ENCODE assay signal across 32 cellular contexts in genomic region chr22:43407591-43407990, GRCh38. TPM values are rescaled to one million over a fixed set of nuclear protein-coding genes. Genes with fewer than 3 reads are reported as not detected.
"Had no signal": no experiment of that assay in that cellular context is flagged by ENCODE, and none has a peak within 500 bp of the region (broad histone marks: within the 10 kb centered on the region; RNA-seq: fewer than 3 reads in every experiment).

No MANE protein-coding gene starts in this region.

- DNase-seq: activated CD4-positive, alpha-beta memory T cell treated with anti-CD3 and anti-CD28 coated beads, Interleukin-2, amount 10 ng/mL, durations not matched to agents 7 days and 5 days; activated CD4-positive, alpha-beta T cell treated with anti-CD3 and anti-CD28 coated beads for 1 hour; activated CD4-positive, alpha-beta T cell treated with anti-CD3 and anti-CD28 coated beads for 48 hours; activated CD4-positive, CD25-positive, alpha-beta regulatory T cell; activated CD8-positive, alpha-beta memory T cell treated with anti-CD3 and anti-CD28 coated beads for 24 hours; activated CD8-positive, alpha-beta memory T cell treated with anti-CD3 and anti-CD28 coated beads, Interleukin-2, amount 10 ng/mL, durations not matched to agents 7 days and 5 days; activated CD8-positive, alpha-beta memory T cell treated with anti-CD3 and anti-CD28 coated beads, Interleukin-2, amount 50 U/mL, for 48 hours; activated effector memory CD4-positive, alpha-beta T cell treated with Interleukin-2 at 50 U/mL for 16 hours; activated naive CD4-positive, alpha-beta T cell treated with anti-CD3 and anti-CD28 coated beads, Interleukin-2, amount 10 ng/mL, durations not matched to agents 7 days and 5 days; activated naive CD8-positive, alpha-beta T cell treated with anti-CD3 and anti-CD28 coated beads, Interleukin-2, amount 50 U/mL, for 24 hours; activated T-cell treated with anti-CD3 and anti-CD28 coated beads, Interleukin-2, amount 50 U/mL, for 48 hours; anterior cingulate cortex; central memory CD4-positive, alpha-beta T cell; Karpas-422; KBM-7; NCI-H1105; NCI-H1417 treated with DMSO at 0.1 percent for 48 hours; NCI-H187 treated with DMSO at 0.1 percent for 48 hours; NCI-H2081; NCI-H510A treated with DMSO at 0.1 percent for 48 hours; NCI-H526 treated with DMSO at 0.1 percent for 48 hours; NCI-H82; SHP77; T1000; WERI-Rb-1 had no signal

- H3K4me3 ChIP-seq: SJCRH30, SK-N-MC had no signal

- H3K27me3 ChIP-seq: SJCRH30 had no signal

- ATAC-seq: activated CD8-positive, alpha-beta memory T cell treated with anti-CD3 and anti-CD28 coated beads, Interleukin-2, amount 10 ng/mL, durations not matched to agents 7 days and 5 days; activated naive CD8-positive, alpha-beta T cell treated with anti-CD3 and anti-CD28 coated beads, Interleukin-2, amount 50 U/mL, for 24 hours had no signal

- H3K27ac ChIP-seq: SJCRH30, SK-N-MC, WERI-Rb-1 had no signal

- H3K4me1 ChIP-seq: SJCRH30 had no signal

- H3K36me3 ChIP-seq: SJCRH30, WERI-Rb-1 had no signal

- H3K9me3 ChIP-seq: SJCRH30 had no signal

RNA-seq across cellular contexts. Expression of gene MPPED1, which starts 4.2 kb away (rescaled TPM):
- total RNA-seq: activated CD4-positive, alpha-beta memory T cell treated with anti-CD3 and anti-CD28 coated beads, Interleukin-2, amount 10 ng/mL, durations not matched to agents 7 days and 5 days; activated CD8-positive, alpha-beta memory T cell treated with anti-CD3 and anti-CD28 coated beads, Interleukin-2, amount 10 ng/mL, durations not matched to agents 7 days and 5 days; bronchial epithelial cell; MCF 10A; OCI-LY7; SJCRH30; T-helper 1 cell treated with Interleukin-12 subunit alpha and Interleukin-12 subunit beta and Interleukin-4 antibody, amounts not matched to agents 30 ng/mL and 1 ng/mL, for 36 hours; T-helper 2 cell treated with Interferon-gamma antibody and Interleukin-4, amounts not matched to agents 100 ng/mL and 5 ng/mL, for 36 hours had no signal
